21 cellular contexts compared by ENCODE assay signal in genomic region chrX:105972690-105973386, GRCh38.
A peak's percentile ranks its signal among the peaks of the same experiment; 100 is the strongest.
DNase-seq lines count a peak whose midpoint lies in the region; ATAC-seq and TF ChIP-seq lines count a peak whose summit lies in the region.
"Had no signal": no experiment of that assay in that cellular context is flagged by ENCODE, and none has a peak within 500 bp of the region (broad histone marks: within the 10 kb centered on the region; RNA-seq: fewer than 3 reads in every experiment).

No MANE protein-coding gene starts in this region.

- no peaks in the 10 kb centered on the region for H3K27me3 Mint-ChIP-seq in activated T-helper 1 cell treated with anti-CD3 and anti-CD28 coated beads, Interleukin-12 subunit alpha, Interleukin-12 subunit beta, Interleukin-2, Interleukin-4 antibody, amounts not matched to agents 30 ng/mL and 10 ng/mL and 1 ng/mL, durations not matched to agents 14 hours and 24 hours and 36 hours (ENCODE audit: insufficient read depth)

- peak; percentile 73 for ATAC-seq in mucosa of descending colon
- ATAC-seq in HG03108 (IDR thresholded peaks at IDR 0.05; ENCODE audit: unreplicated experiment) = no peak
- ATAC-seq in HG02678 (IDR thresholded peaks at IDR 0.05; ENCODE audit: unreplicated experiment) = no peak
- ATAC-seq: PC-3 had no signal

- H3K4me1 ChIP-seq in mucosa of descending colon (ENCODE audit: low read depth) = no peaks in the 10 kb centered on the region

- no peak overlapping the region for H3K4me3 Mint-ChIP-seq in activated T-helper 1 cell treated with anti-CD3 and anti-CD28 coated beads, Interleukin-12 subunit alpha, Interleukin-12 subunit beta, Interleukin-2, Interleukin-4 antibody, amounts not matched to agents 30 ng/mL and 10 ng/mL and 1 ng/mL, durations not matched to agents 14 hours and 24 hours and 36 hours

- no peaks in the 10 kb centered on the region for H3K4me1 Mint-ChIP-seq in activated T-helper 1 cell treated with anti-CD3 and anti-CD28 coated beads, Interleukin-12 subunit alpha, Interleukin-12 subunit beta, Interleukin-2, Interleukin-4 antibody, amounts not matched to agents 30 ng/mL and 10 ng/mL and 1 ng/mL, durations not matched to agents 14 hours and 24 hours and 36 hours (ENCODE audit: low read depth)

- H3K36me3 ChIP-seq in mucosa of descending colon (ENCODE audit: low read depth) = no peaks in the 10 kb centered on the region

- H3K9me3 Mint-ChIP-seq in activated T-helper 1 cell treated with anti-CD3 and anti-CD28 coated beads, Interleukin-12 subunit alpha, Interleukin-12 subunit beta, Interleukin-2, Interleukin-4 antibody, amounts not matched to agents 30 ng/mL and 10 ng/mL and 1 ng/mL, durations not matched to agents 14 hours and 24 hours and 36 hours = no peaks in the 10 kb centered on the region

- H3K27ac Mint-ChIP-seq in activated T-helper 1 cell treated with anti-CD3 and anti-CD28 coated beads, Interleukin-12 subunit alpha, Interleukin-12 subunit beta, Interleukin-2, Interleukin-4 antibody, amounts not matched to agents 30 ng/mL and 10 ng/mL and 1 ng/mL, durations not matched to agents 14 hours and 24 hours and 36 hours = no peak overlapping the region

- H3K36me3 Mint-ChIP-seq in activated T-helper 1 cell treated with anti-CD3 and anti-CD28 coated beads, Interleukin-12 subunit alpha, Interleukin-12 subunit beta, Interleukin-2, Interleukin-4 antibody, amounts not matched to agents 30 ng/mL and 10 ng/mL and 1 ng/mL, durations not matched to agents 14 hours and 24 hours and 36 hours (ENCODE audit: low read depth) = no peaks in the 10 kb centered on the region

- intact Hi-C loops in mucosa of descending colon (cut with DNase I, micrococcal nuclease) = no loop called here
- intact Hi-C loops in activated T-helper 1 cell treated with anti-CD3 and anti-CD28 coated beads, Interleukin-12 subunit alpha, Interleukin-12 subunit beta, Interleukin-2, Interleukin-4 antibody, amounts not matched to agents 30 ng/mL and 10 ng/mL and 1 ng/mL, durations not matched to agents 14 hours and 24 hours and 36 hours (cut with micrococcal nuclease) = no loop called here

- H3K4me3 ChIP-seq in epithelial cell of proximal tubule (ENCODE audit: low read depth, low read length) (peak overlapping the region; percentile 26), mucosa of descending colon (no peak overlapping the region)

- no peaks in the 10 kb centered on the region for H3K9me3 ChIP-seq in mucosa of descending colon

- TF ChIP-seq CTCF in epithelial cell of proximal tubule (conservative IDR thresholded peaks at IDR 0.05; ENCODE audit: low read depth, low read length) (no peak), mucosa of descending colon (IDR thresholded peaks at IDR 0.05) (no peak)

- DNase-seq in HuH-7 (ENCODE audit: low spot score) (peak; percentile 10), epithelial cell of proximal tubule (ENCODE audit: low read depth) (peak; percentile 12), kidney tubule cell (ENCODE audit: low spot score) (peak; percentile 19), mucosa of descending colon (peak in 2 of 3 donors; percentile 21 to 37), GOT3 (lab: John Stamatoyannopoulos, UW) (no peak)
- DNase-seq in activated T-helper 1 cell treated with anti-CD3 and anti-CD28 coated beads, Interleukin-12 subunit alpha, Interleukin-12 subunit beta, Interleukin-2, Interleukin-4 antibody, amounts not matched to agents 30 ng/mL and 10 ng/mL and 1 ng/mL, durations not matched to agents 14 hours and 24 hours and 36 hours (ENCODE audit: low spot score) = no peak
- DNase-seq: 8988T, Calu3, DND-41, KBM-7, MV-4-11, NCI-H1105 treated with DMSO at 0.1 percent for 48 hours, NCI-H146, NCI-H1930, NCI-H2107, NCI-H446, NCI-H524 treated with DMSO at 0.1 percent for 48 hours, NCI-H774, PC-3 had no signal

Comparison
In these comparisons a context has a peak if more than half of its experiments do, and no peak if none do; other contexts are left out.
1. DNase-seq: peak in HuH-7 (single experiment), epithelial cell of proximal tubule (single experiment), kidney tubule cell (single experiment) and mucosa of descending colon (2 of 3); none in GOT3 (single experiment) and activated T-helper 1 cell treated with anti-CD3 and anti-CD28 coated beads, Interleukin-12 subunit alpha, Interleukin-12 subunit beta, Interleukin-2, Interleukin-4 antibody, amounts not matched to agents 30 ng/mL and 10 ng/mL and 1 ng/mL, durations not matched to agents 14 hours and 24 hours and 36 hours (single experiment).